9 cellular contexts compared by ENCODE assay signal in genomic region chr14:102187044-102187443, GRCh38. TPM values are rescaled to one million over a fixed set of nuclear protein-coding genes. Genes with fewer than 3 reads are reported as not detected.
DNase-seq lines count a peak whose midpoint lies in the region; ATAC-seq and TF ChIP-seq lines count a peak whose summit lies in the region.
"Had no signal": no experiment of that assay in that cellular context is flagged by ENCODE, and none has a peak within 500 bp of the region (broad histone marks: within the 10 kb centered on the region; RNA-seq: fewer than 3 reads in every experiment).

No MANE protein-coding gene starts in this region.

- no peak overlapping the region for H3K4me3 ChIP-seq in RWPE2 (ENCODE audit: severe bottlenecking)
- peak overlapping the region in 3 of 4 donors; percentile 15 to 45 (median 19) for H3K4me3 ChIP-seq in esophagus squamous epithelium
- H3K4me3 ChIP-seq in sigmoid colon = no peak overlapping the region
- H3K4me3 ChIP-seq: heart left ventricle had no signal

- WGBS in esophagus squamous epithelium, 2 donors = 28 to 38% methylated on average over 3 of the region's 3 CpGs
- WGBS in sigmoid colon, 2 donors = 82 to 83% methylated on average over 3 of the region's 3 CpGs

- no peak for TF ChIP-seq CTCF in RWPE2 (IDR thresholded peaks at IDR 0.05; ENCODE audit: poor library complexity, severe bottlenecking)
- TF ChIP-seq CTCF in esophagus squamous epithelium (IDR thresholded peaks at IDR 0.05) = no peak
- TF ChIP-seq CTCF in sigmoid colon (IDR thresholded peaks at IDR 0.05) = no peak

- H3K9me3 ChIP-seq in RWPE2 (ENCODE audit: severe bottlenecking) = no peaks in the 10 kb centered on the region
- no peaks in the 10 kb centered on the region for H3K9me3 ChIP-seq in esophagus squamous epithelium
- H3K9me3 ChIP-seq in sigmoid colon = no peaks in the 10 kb centered on the region
- H3K9me3 ChIP-seq: heart left ventricle had no signal

- intact Hi-C loops in esophagus squamous epithelium (cut with DNase I) = no loop called here
- intact Hi-C loops in sigmoid colon (cut with DNase I) = no loop called here

- peak overlapping the region; percentile 46 for H3K27ac ChIP-seq in RWPE2 (ENCODE audit: poor library complexity, severe bottlenecking)
- peak overlapping the region; percentile 72 to 85 (median 83) for H3K27ac ChIP-seq in esophagus squamous epithelium
- peak overlapping the region; percentile 13 to 66 (median 49) for H3K27ac ChIP-seq in sigmoid colon
- H3K27ac ChIP-seq: heart left ventricle had no signal

- H3K4me1 ChIP-seq in RWPE2 (ENCODE audit: insufficient read depth, poor library complexity, severe bottlenecking) (peaks cover 31% of the 10 kb centered on the region), esophagus squamous epithelium (peaks cover 26 to 76% (median 30%) of the 10 kb centered on the region in 3 donors), sigmoid colon (peaks cover 0 to 45% (median 39%) of the 10 kb centered on the region in 4 donors)

- DNase-seq in EL (peak; percentile 81), RWPE2 (ENCODE audit: low spot score) (no peak), esophagus squamous epithelium (lab: John Stamatoyannopoulos, UW) (no peak), sigmoid colon (peak; percentile 56), superior temporal gyrus (ENCODE audit: extremely low spot score) (no peak), NCI-H1694 (lab: John Stamatoyannopoulos, UW) (no peak)
- DNase-seq: heart left ventricle had no signal

- TF ChIP-seq POLR2A in esophagus squamous epithelium (IDR thresholded peaks at IDR 0.05) (no peak), sigmoid colon (IDR thresholded peaks at IDR 0.05) (no peak)

- ATAC-seq in RWPE2 (ENCODE audit: low read depth) = peak; percentile 91
- no peak for ATAC-seq in HG02798 (IDR thresholded peaks at IDR 0.05; ENCODE audit: poor library complexity, unreplicated experiment)
- ATAC-seq in GM21447 (IDR thresholded peaks at IDR 0.05; ENCODE audit: unreplicated experiment) = no peak

- H3K27me3 ChIP-seq in RWPE2 (ENCODE audit: insufficient read depth, poor library complexity, severe bottlenecking) (no peaks in the 10 kb centered on the region), esophagus squamous epithelium (no peaks in the 10 kb centered on the region), sigmoid colon (no peaks in the 10 kb centered on the region)
- H3K27me3 ChIP-seq: heart left ventricle had no signal

- H3K36me3 ChIP-seq in RWPE2 (ENCODE audit: low read depth) (no peaks in the 10 kb centered on the region), esophagus squamous epithelium (no peaks in the 10 kb centered on the region), sigmoid colon (no peaks in the 10 kb centered on the region)
- H3K36me3 ChIP-seq: heart left ventricle had no signal

- no peak for TF ChIP-seq EP300 in sigmoid colon (IDR thresholded peaks at IDR 0.05)

RNA-seq across cellular contexts. Expression of gene WDR20, which starts 47.3 kb away (rescaled TPM):
- 10 to 100 TPM; 16.0 to 21.9 (median 19.1) TPM for total RNA-seq in esophagus squamous epithelium
- total RNA-seq in sigmoid colon = 10 to 100 TPM; 19.1 to 32.1 (median 27.3) TPM
- polyA plus RNA-seq in sigmoid colon = 10 to 100 TPM; 13.8 to 21.0 (median 16.4) TPM

Comparison
In these comparisons a context has a peak if more than half of its experiments do, and no peak if none do; other contexts are left out.
1. DNase-seq: peak in EL (single experiment) and sigmoid colon (single experiment); none in RWPE2 (single experiment), esophagus squamous epithelium (single experiment), superior temporal gyrus (single experiment) and NCI-H1694 (single experiment).
2. H3K4me3 ChIP-seq: peak in esophagus squamous epithelium (3 of 4); none in RWPE2 (single experiment) and sigmoid colon (0 of 4).
3. Peak in every context shown above with its lines, with median percentiles within 50 percentile points of each other: H3K27ac ChIP-seq.